In the genomic region with DNA sequence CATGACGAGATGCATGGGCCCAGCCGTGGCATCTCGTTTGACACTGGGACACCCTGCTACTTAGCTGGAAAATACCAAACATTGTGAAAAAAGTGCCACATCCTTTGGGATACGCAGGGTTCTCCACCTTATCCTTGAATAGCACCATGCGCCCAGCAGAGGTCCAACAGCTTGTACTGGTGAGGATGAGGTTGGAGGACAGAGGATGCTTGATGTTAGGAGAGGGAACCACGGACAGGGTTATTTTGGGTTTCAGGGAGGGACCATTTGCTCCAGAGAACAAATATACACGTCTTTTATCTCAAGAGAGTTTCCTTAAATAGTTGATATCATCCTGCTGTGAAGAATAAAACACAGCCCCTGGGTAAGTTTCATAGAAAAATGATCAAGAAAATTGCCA, we compare ENCODE assay signal across 10 cellular contexts. TPM values are rescaled to one million over a fixed set of nuclear protein-coding genes. Genes with fewer than 3 reads are reported as not detected.
"Had no signal": no experiment of that assay in that cellular context is flagged by ENCODE, and none has a peak within 500 bp of the region (broad histone marks: within the 10 kb centered on the region; RNA-seq: fewer than 3 reads in every experiment).

No MANE protein-coding gene starts in this region.

- H3K27ac ChIP-seq: GM23248, HL-60 had no signal

- DNase-seq: GM23248, GOT3, H7, HFFc6 had no signal

- H3K36me3 ChIP-seq: HAP-1 had no signal

- H3K9ac ChIP-seq: GM23248 had no signal

- H2AFZ ChIP-seq: GM23248 had no signal

- H3K4me3 ChIP-seq: GM23248, HAP-1 had no signal

- H3K9me3 ChIP-seq: HAP-1 had no signal

- ATAC-seq: HCT116, HepG2 had no signal

RNA-seq across cellular contexts. Expression of a gene that starts 19.8 kb away (rescaled TPM):
- total RNA-seq: GM23248, H4, HFFc6, HT1080 had no signal
